Comparison of ENCODE assay signal across 8 cellular contexts in genomic region chr1:165871311-165872067, GRCh38. TPM values are rescaled to one million over a fixed set of nuclear protein-coding genes. Genes with fewer than 3 reads are reported as not detected.
DNase-seq lines count a peak whose midpoint lies in the region; ATAC-seq lines count a peak whose summit lies in the region.

No MANE protein-coding gene starts in this region.

- peak; percentile 77 for ATAC-seq in HG02763 (IDR thresholded peaks at IDR 0.05; ENCODE audit: unreplicated experiment)
- peak; percentile 62 for ATAC-seq in sciatic nerve

- peak; percentile 41 to 47 (median 42) for DNase-seq in stimulated activated CD4-positive, alpha-beta T cell treated with anti-CD3 and anti-CD28 coated beads, Interleukin-12 subunit alpha, Interleukin-12 subunit beta, amount 100 ng/mL, for 48 hours (ENCODE audit: low read depth in 2 of 3, low spot score in 1 of 3)
- DNase-seq in stimulated activated CD4-positive, alpha-beta T cell treated with anti-CD3 and anti-CD28 coated beads, Interleukin-12 subunit alpha, Interleukin-12 subunit beta, amount 100 ng/mL, for 4 hours, result no peak
- DNase-seq in NCI-H345 (lab: John Stamatoyannopoulos, UW), result peak; percentile 17
- peak; percentile 5 to 17 for DNase-seq in activated CD8-positive, alpha-beta memory T cell treated with anti-CD3 and anti-CD28 coated beads for 1 hour (ENCODE audit: extremely low read depth in 1 of 2, low read depth in 1 of 2)
- peak; percentile 21 for DNase-seq in fibroblast of gingiva (ENCODE audit: low read depth)
- no peak for DNase-seq in sciatic nerve (ENCODE audit: low spot score)
- DNase-seq in OCI-M2 (lab: John Stamatoyannopoulos, UW; ENCODE audit: unreplicated experiment), result no peak

- intact Hi-C loops in sciatic nerve (cut with DNase I), result no loop called here

RNA-seq across cellular contexts. Expression of gene UCK2, which starts 44.1 kb away (rescaled TPM):
- 28.1 TPM for total RNA-seq in sciatic nerve

Comparison
In these comparisons a context has a peak if more than half of its experiments do, and no peak if none do; other contexts are left out.
1. DNase-seq: peak in stimulated activated CD4-positive, alpha-beta T cell treated with anti-CD3 and anti-CD28 coated beads, Interleukin-12 subunit alpha, Interleukin-12 subunit beta, amount 100 ng/mL, for 48 hours (3 of 3), NCI-H345 (single experiment), activated CD8-positive, alpha-beta memory T cell treated with anti-CD3 and anti-CD28 coated beads for 1 hour (2 of 2) and fibroblast of gingiva (single experiment); none in stimulated activated CD4-positive, alpha-beta T cell treated with anti-CD3 and anti-CD28 coated beads, Interleukin-12 subunit alpha, Interleukin-12 subunit beta, amount 100 ng/mL, for 4 hours (single experiment), sciatic nerve (single experiment) and OCI-M2 (single experiment).